In the genomic region with DNA sequence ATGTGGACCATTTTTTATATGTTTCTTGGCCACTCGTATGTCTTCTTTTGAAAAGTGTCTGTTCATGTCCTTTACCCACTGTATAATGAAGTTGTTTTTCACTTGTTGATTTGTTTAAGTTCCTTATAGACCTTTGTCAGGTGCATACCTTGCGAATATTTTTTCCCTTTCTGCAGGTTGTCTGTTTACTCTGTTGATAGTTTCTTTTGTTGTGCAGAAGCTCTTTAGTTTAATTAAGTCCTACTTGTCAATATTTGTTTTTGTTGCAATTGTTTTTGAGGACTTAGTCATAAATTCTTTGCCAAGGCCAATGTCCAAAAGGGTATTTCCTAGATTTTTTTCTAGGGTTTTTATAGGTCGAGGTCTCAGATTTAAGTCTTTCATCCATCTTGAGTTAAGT, we compare ENCODE assay signal across 1 cellular context.
A peak's percentile ranks its signal among the peaks of the same experiment; 100 is the strongest.
TF ChIP-seq lines count a peak whose summit lies in the region.

No MANE protein-coding gene starts in this region.

TF ChIP-seq in HepG2, 621 proteins besides CTCF, POLR2A, EP300 and RAD21 (continued from another document and continues in another):
- no peak for TF ChIP-seq TSC22D2 (CRISPR knock-in tag; IDR thresholded peaks at IDR 0.05; ENCODE audit: borderline replicate concordance)
- 0 out of 2 replicates have a peak, but pooled peaks have one; percentile 26 for TF ChIP-seq KLF6 (CRISPR knock-in tag; IDR thresholded peaks at IDR 0.05)
- peak; percentile 53; the same call in 1 of the 2 replicates for TF ChIP-seq TCF7 (IDR thresholded peaks at IDR 0.05; ENCODE audit: low read depth)
- peak; percentile 98 for TF ChIP-seq SOX5 (CRISPR knock-in tag; IDR thresholded peaks at IDR 0.05; ENCODE audit: borderline replicate concordance)
- TF ChIP-seq, protein P1, sequence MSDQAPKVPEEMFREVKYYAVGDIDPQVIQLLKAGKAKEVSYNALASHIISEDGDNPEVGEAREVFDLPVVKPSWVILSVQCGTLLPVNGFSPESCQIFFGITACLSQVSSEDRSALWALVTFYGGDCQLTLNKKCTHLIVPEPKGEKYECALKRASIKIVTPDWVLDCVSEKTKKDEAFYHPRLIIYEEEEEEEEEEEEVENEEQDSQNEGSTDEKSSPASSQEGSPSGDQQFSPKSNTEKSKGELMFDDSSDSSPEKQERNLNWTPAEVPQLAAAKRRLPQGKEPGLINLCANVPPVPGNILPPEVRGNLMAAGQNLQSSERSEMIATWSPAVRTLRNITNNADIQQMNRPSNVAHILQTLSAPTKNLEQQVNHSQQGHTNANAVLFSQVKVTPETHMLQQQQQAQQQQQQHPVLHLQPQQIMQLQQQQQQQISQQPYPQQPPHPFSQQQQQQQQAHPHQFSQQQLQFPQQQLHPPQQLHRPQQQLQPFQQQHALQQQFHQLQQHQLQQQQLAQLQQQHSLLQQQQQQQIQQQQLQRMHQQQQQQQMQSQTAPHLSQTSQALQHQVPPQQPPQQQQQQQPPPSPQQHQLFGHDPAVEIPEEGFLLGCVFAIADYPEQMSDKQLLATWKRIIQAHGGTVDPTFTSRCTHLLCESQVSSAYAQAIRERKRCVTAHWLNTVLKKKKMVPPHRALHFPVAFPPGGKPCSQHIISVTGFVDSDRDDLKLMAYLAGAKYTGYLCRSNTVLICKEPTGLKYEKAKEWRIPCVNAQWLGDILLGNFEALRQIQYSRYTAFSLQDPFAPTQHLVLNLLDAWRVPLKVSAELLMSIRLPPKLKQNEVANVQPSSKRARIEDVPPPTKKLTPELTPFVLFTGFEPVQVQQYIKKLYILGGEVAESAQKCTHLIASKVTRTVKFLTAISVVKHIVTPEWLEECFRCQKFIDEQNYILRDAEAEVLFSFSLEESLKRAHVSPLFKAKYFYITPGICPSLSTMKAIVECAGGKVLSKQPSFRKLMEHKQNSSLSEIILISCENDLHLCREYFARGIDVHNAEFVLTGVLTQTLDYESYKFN (CRISPR knock-in tag; conservative IDR thresholded peaks at IDR 0.05), result peak; percentile 67
- TF ChIP-seq ZFP1 (CRISPR knock-in tag; IDR thresholded peaks at IDR 0.05), result no peak
- peak; percentile 52; the same call in 1 of the 2 replicates for TF ChIP-seq FOXJ3 (CRISPR knock-in tag; IDR thresholded peaks at IDR 0.05; ENCODE audit: borderline replicate concordance)
- TF ChIP-seq SYNCRIP (IDR thresholded peaks at IDR 0.05; ENCODE audit: insufficient read depth, low read depth, low read length), result no peak
- TF ChIP-seq, protein P2, sequence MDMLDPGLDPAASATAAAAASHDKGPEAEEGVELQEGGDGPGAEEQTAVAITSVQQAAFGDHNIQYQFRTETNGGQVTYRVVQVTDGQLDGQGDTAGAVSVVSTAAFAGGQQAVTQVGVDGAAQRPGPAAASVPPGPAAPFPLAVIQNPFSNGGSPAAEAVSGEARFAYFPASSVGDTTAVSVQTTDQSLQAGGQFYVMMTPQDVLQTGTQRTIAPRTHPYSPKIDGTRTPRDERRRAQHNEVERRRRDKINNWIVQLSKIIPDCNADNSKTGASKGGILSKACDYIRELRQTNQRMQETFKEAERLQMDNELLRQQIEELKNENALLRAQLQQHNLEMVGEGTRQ (IDR thresholded peaks at IDR 0.05; ENCODE audit: low read depth, low read length), result no peak
- TF ChIP-seq, protein P2 (CRISPR knock-in tag; IDR thresholded peaks at IDR 0.05; ENCODE audit: borderline replicate concordance), result no peak
- TF ChIP-seq CREB1 (IDR thresholded peaks at IDR 0.05), result no peak
- peak; percentile 15; the same call in 1 of the 2 replicates for TF ChIP-seq CREB1 (CRISPR knock-in tag; IDR thresholded peaks at IDR 0.05)
- peak; percentile 34 for TF ChIP-seq SKI (IDR thresholded peaks at IDR 0.05; ENCODE audit: partially characterized antibody)
- TF ChIP-seq, protein P3, sequence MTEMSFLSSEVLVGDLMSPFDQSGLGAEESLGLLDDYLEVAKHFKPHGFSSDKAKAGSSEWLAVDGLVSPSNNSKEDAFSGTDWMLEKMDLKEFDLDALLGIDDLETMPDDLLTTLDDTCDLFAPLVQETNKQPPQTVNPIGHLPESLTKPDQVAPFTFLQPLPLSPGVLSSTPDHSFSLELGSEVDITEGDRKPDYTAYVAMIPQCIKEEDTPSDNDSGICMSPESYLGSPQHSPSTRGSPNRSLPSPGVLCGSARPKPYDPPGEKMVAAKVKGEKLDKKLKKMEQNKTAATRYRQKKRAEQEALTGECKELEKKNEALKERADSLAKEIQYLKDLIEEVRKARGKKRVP (CRISPR knock-in tag; IDR thresholded peaks at IDR 0.05), result peak in 1 of 2 experiments; percentile 48; a peak in 1 of 4 replicates
- TF ChIP-seq CREM (IDR thresholded peaks at IDR 0.05), result peak; percentile 40; the same call in 1 of the 2 replicates
- TF ChIP-seq CREM (CRISPR knock-in tag; IDR thresholded peaks at IDR 0.05), result no peak
- TF ChIP-seq, protein P4, sequence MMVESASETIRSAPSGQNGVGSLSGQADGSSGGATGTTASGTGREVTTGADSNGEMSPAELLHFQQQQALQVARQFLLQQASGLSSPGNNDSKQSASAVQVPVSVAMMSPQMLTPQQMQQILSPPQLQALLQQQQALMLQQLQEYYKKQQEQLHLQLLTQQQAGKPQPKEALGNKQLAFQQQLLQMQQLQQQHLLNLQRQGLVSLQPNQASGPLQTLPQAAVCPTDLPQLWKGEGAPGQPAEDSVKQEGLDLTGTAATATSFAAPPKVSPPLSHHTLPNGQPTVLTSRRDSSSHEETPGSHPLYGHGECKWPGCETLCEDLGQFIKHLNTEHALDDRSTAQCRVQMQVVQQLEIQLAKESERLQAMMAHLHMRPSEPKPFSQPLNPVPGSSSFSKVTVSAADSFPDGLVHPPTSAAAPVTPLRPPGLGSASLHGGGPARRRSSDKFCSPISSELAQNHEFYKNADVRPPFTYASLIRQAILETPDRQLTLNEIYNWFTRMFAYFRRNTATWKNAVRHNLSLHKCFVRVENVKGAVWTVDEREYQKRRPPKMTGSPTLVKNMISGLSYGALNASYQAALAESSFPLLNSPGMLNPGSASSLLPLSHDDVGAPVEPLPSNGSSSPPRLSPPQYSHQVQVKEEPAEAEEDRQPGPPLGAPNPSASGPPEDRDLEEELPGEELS (CRISPR knock-in tag; IDR thresholded peaks at IDR 0.05), result peak; percentile 88
- TF ChIP-seq JUND (CRISPR knock-in tag; IDR thresholded peaks at IDR 0.05), result no peak
- TF ChIP-seq, protein P5, sequence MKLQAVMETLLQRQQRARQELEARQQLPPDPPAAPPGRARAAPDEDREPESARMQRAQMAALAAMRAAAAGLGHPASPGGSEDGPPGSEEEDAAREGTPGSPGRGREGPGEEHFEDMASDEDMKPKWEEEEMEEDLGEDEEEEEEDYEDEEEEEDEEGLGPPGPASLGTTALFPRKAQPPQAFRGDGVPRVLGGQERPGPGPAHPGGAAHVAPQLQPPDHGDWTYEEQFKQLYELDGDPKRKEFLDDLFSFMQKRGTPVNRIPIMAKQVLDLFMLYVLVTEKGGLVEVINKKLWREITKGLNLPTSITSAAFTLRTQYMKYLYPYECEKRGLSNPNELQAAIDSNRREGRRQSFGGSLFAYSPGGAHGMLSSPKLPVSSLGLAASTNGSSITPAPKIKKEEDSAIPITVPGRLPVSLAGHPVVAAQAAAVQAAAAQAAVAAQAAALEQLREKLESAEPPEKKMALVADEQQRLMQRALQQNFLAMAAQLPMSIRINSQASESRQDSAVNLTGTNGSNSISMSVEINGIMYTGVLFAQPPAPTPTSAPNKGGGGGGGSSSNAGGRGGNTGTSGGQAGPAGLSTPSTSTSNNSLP (IDR thresholded peaks at IDR 0.05; ENCODE audit: low read depth, low read length), result peak; percentile 79
- no peak for TF ChIP-seq HDAC6 (IDR thresholded peaks at IDR 0.05; ENCODE audit: low read depth, low read length)
- TF ChIP-seq TBX3 (IDR thresholded peaks at IDR 0.05; ENCODE audit: borderline replicate concordance), result peak; percentile 84
- peak; percentile 90 for TF ChIP-seq FOXP1 (IDR thresholded peaks at IDR 0.05)
- peak; percentile 97 for TF ChIP-seq FOXP1 (CRISPR knock-in tag; IDR thresholded peaks at IDR 0.05)
- peak; percentile 39; the same call in 1 of the 2 replicates for TF ChIP-seq DPF2 (CRISPR knock-in tag; IDR thresholded peaks at IDR 0.05; ENCODE audit: borderline replicate concordance, low read depth)
- 0 out of 2 replicates have a peak, but pooled peaks have one; percentile 19 for TF ChIP-seq HDAC1 (CRISPR knock-in tag; IDR thresholded peaks at IDR 0.05)
- peak; percentile 62; the same call in 1 of the 2 replicates for TF ChIP-seq MBD4 (IDR thresholded peaks at IDR 0.05; ENCODE audit: borderline replicate concordance, low read length)
- no peak for TF ChIP-seq ELF4 (CRISPR knock-in tag; IDR thresholded peaks at IDR 0.05; ENCODE audit: borderline replicate concordance)
- peak; percentile 50; the same call in 1 of the 2 replicates for TF ChIP-seq FOSL1 (CRISPR knock-in tag; IDR thresholded peaks at IDR 0.05; ENCODE audit: borderline replicate concordance)
- TF ChIP-seq IKZF1 (IDR thresholded peaks at IDR 0.05), result no peak
- peak; percentile 43; the same call in 1 of the 2 replicates for TF ChIP-seq RXRB (CRISPR knock-in tag; IDR thresholded peaks at IDR 0.05; ENCODE audit: borderline replicate concordance)
- TF ChIP-seq HNF4G (IDR thresholded peaks at IDR 0.05; ENCODE audit: borderline replicate concordance, low read depth, low read length), result peak; percentile 28; the same call in 1 of the 2 replicates
- no peak for TF ChIP-seq HNF4G (CRISPR knock-in tag; IDR thresholded peaks at IDR 0.05; ENCODE audit: borderline replicate concordance, low read depth)
- peak; percentile 62; the same call in 1 of the 2 replicates for TF ChIP-seq RARA (CRISPR knock-in tag; IDR thresholded peaks at IDR 0.05)
- TF ChIP-seq MIXL1 (CRISPR knock-in tag; IDR thresholded peaks at IDR 0.05), result peak; percentile 62; the same call in 1 of the 2 replicates
- TF ChIP-seq NCOA2 (CRISPR knock-in tag; IDR thresholded peaks at IDR 0.05), result peak; percentile 73
- TF ChIP-seq SOX6 (IDR thresholded peaks at IDR 0.05), result no peak
- peak; percentile 96 for TF ChIP-seq SOX6 (CRISPR knock-in tag; IDR thresholded peaks at IDR 0.05)
- peak; percentile 78 for TF ChIP-seq FOXA1 (IDR thresholded peaks at IDR 0.05)
- 0 out of 2 replicates have a peak, but pooled peaks have one; percentile 32 for TF ChIP-seq FOXA1 (CRISPR knock-in tag; IDR thresholded peaks at IDR 0.05)
- TF ChIP-seq ELF3 (CRISPR knock-in tag; IDR thresholded peaks at IDR 0.05), result 0 out of 2 replicates have a peak, but pooled peaks have one; percentile 48
- TF ChIP-seq, protein P6, sequence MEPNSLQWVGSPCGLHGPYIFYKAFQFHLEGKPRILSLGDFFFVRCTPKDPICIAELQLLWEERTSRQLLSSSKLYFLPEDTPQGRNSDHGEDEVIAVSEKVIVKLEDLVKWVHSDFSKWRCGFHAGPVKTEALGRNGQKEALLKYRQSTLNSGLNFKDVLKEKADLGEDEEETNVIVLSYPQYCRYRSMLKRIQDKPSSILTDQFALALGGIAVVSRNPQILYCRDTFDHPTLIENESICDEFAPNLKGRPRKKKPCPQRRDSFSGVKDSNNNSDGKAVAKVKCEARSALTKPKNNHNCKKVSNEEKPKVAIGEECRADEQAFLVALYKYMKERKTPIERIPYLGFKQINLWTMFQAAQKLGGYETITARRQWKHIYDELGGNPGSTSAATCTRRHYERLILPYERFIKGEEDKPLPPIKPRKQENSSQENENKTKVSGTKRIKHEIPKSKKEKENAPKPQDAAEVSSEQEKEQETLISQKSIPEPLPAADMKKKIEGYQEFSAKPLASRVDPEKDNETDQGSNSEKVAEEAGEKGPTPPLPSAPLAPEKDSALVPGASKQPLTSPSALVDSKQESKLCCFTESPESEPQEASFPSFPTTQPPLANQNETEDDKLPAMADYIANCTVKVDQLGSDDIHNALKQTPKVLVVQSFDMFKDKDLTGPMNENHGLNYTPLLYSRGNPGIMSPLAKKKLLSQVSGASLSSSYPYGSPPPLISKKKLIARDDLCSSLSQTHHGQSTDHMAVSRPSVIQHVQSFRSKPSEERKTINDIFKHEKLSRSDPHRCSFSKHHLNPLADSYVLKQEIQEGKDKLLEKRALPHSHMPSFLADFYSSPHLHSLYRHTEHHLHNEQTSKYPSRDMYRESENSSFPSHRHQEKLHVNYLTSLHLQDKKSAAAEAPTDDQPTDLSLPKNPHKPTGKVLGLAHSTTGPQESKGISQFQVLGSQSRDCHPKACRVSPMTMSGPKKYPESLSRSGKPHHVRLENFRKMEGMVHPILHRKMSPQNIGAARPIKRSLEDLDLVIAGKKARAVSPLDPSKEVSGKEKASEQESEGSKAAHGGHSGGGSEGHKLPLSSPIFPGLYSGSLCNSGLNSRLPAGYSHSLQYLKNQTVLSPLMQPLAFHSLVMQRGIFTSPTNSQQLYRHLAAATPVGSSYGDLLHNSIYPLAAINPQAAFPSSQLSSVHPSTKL (CRISPR knock-in tag; IDR thresholded peaks at IDR 0.05), result peak; percentile 75
- TF ChIP-seq NCOR1 (IDR thresholded peaks at IDR 0.05; ENCODE audit: borderline replicate concordance, low read length), result 0 out of 2 replicates have a peak, but pooled peaks have one; percentile 34
- TF ChIP-seq, protein P7, sequence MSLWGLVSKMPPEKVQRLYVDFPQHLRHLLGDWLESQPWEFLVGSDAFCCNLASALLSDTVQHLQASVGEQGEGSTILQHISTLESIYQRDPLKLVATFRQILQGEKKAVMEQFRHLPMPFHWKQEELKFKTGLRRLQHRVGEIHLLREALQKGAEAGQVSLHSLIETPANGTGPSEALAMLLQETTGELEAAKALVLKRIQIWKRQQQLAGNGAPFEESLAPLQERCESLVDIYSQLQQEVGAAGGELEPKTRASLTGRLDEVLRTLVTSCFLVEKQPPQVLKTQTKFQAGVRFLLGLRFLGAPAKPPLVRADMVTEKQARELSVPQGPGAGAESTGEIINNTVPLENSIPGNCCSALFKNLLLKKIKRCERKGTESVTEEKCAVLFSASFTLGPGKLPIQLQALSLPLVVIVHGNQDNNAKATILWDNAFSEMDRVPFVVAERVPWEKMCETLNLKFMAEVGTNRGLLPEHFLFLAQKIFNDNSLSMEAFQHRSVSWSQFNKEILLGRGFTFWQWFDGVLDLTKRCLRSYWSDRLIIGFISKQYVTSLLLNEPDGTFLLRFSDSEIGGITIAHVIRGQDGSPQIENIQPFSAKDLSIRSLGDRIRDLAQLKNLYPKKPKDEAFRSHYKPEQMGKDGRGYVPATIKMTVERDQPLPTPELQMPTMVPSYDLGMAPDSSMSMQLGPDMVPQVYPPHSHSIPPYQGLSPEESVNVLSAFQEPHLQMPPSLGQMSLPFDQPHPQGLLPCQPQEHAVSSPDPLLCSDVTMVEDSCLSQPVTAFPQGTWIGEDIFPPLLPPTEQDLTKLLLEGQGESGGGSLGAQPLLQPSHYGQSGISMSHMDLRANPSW (CRISPR knock-in tag; IDR thresholded peaks at IDR 0.05; ENCODE audit: borderline replicate concordance), result 0 out of 2 replicates have a peak, but pooled peaks have one; percentile 41
- peak; percentile 39; the same call in 1 of the 2 replicates for TF ChIP-seq HMG20A (CRISPR knock-in tag; IDR thresholded peaks at IDR 0.05; ENCODE audit: borderline replicate concordance)
- peak; percentile 94 for TF ChIP-seq SMARCC2 (IDR thresholded peaks at IDR 0.05)
- peak; percentile 44 for TF ChIP-seq BCL6 (CRISPR knock-in tag; IDR thresholded peaks at IDR 0.05)
- TF ChIP-seq GATAD2A (CRISPR knock-in tag; IDR thresholded peaks at IDR 0.05), result peak; percentile 76
- no peak for TF ChIP-seq IKZF4 (CRISPR knock-in tag; IDR thresholded peaks at IDR 0.05; ENCODE audit: borderline replicate concordance, low read depth, not compliant biosample characterization)
